In the genomic region with DNA sequence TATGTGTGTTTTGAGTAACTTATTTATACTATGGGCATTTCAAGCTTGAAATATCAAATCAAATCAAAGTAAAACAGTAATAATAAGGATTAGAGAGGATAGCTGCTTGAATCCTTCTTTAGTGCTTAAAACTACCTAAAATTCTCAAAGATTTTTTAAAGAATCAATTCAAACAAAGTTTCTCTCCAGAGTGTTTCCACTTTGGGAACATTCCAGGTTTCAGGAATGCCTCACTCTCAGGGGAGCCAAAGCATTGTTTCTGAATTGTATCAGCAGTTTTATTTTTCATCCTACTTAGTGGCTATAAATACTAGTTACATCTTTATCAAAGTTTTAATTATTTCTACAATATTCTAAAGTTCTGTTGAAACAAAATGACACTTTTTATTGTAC, we compare ENCODE assay signal across 12 cellular contexts. TPM values are rescaled to one million over a fixed set of nuclear protein-coding genes. Genes with fewer than 3 reads are reported as not detected.
DNase-seq lines count a peak whose midpoint lies in the region; ATAC-seq, FAIRE-seq and TF ChIP-seq lines count a peak whose summit lies in the region.
"Had no signal": no experiment of that assay in that cellular context is flagged by ENCODE, and none has a peak within 500 bp of the region (broad histone marks: within the 10 kb centered on the region; RNA-seq: fewer than 3 reads in every experiment).

No MANE protein-coding gene starts in this region.

- DNase-seq in caudate nucleus (lab: John Stamatoyannopoulos, UW) (no peak), kidney (no peak), NCI-H82 (lab: John Stamatoyannopoulos, UW) (no peak), erythroblast (lab: John Stamatoyannopoulos, UW) (no peak)
- DNase-seq: T1000 had no signal

- FAIRE-seq in kidney (lab: Jason Lieb, UNC) = no peak
- FAIRE-seq: D721Med had no signal

- ATAC-seq in HG02840 (IDR thresholded peaks at IDR 0.05; ENCODE audit: low FRiP score, unreplicated experiment) (no peak), HG02759 (IDR thresholded peaks at IDR 0.05; ENCODE audit: unreplicated experiment) (no peak)
- ATAC-seq: stimulated activated memory B cell treated with anti-CD40 and anti-IgM and Interleukin-4, amounts not matched to agents 10 μg/mL and 1 μg/mL and 100 μg/mL, for 72 hours had no signal

- no peak for TF ChIP-seq POLR2A in erythroblast (IDR thresholded peaks at IDR 0.05; ENCODE audit: low read length)

- peak overlapping the region; percentile 83 for H3K27ac ChIP-seq in HEK293 (ENCODE audit: extremely low read depth, low read depth, low read length)
- H3K27ac ChIP-seq in caudate nucleus (ENCODE audit: low read depth, low read length) = peak overlapping the region; percentile 52
- H3K27ac ChIP-seq in kidney (ENCODE audit: low read depth in 2 of 2, low read length in 2 of 2) = peak overlapping the region; percentile 23 to 86
- peak overlapping the region; percentile 81 for H3K27ac ChIP-seq in skeletal muscle tissue (ENCODE audit: low read depth, low read length)

- TF ChIP-seq CTCF in HEK293 (tag by site-specific recombination; IDR thresholded peaks at IDR 0.05) = no peak
- TF ChIP-seq CTCF in kidney (IDR thresholded peaks at IDR 0.05; ENCODE audit: borderline replicate concordance, extremely low read depth, insufficient read depth) = no peak

- intact Hi-C loops in kidney (cut with DNase I) = no loop called here

- CTCF ChIA-PET in HEK293 (lab: Yijun Ruan, JAX) = interaction anchor here (0.7 to 2.6 kb wide), 2 partner anchors 14 to 32 kb away, joined by 3 to 8 read pairs; no protein-coding TSS in a partner anchor

- POLR2A ChIA-PET in HEK293 (lab: Yijun Ruan, JAX) = no interaction called here

- no peaks in the 10 kb centered on the region for H3K27me3 ChIP-seq in skeletal muscle tissue (ENCODE audit: control insufficient read depth in 3 of 3, insufficient read depth in 3 of 3, low read length in 3 of 3)

- H3K36me3 ChIP-seq in HEK293 (ENCODE audit: control insufficient read depth in 2 of 2, insufficient read depth in 1 of 2, low read length in 2 of 2) (no peaks in the 10 kb centered on the region), kidney (ENCODE audit: control insufficient read depth in 1 of 2, insufficient read depth in 2 of 2, low read length in 2 of 2) (no peaks in the 10 kb centered on the region), skeletal muscle tissue (ENCODE audit: control insufficient read depth in 3 of 3, insufficient read depth in 3 of 3, low read length in 3 of 3) (no peaks in the 10 kb centered on the region)

- H3K4me1 ChIP-seq in HEK293 (ENCODE audit: control insufficient read depth, insufficient read depth, low read length) = peaks cover 45% of the 10 kb centered on the region
- peaks cover 0 to 2% of the 10 kb centered on the region in 2 donors for H3K4me1 ChIP-seq in kidney (ENCODE audit: control insufficient read depth in 1 of 2, insufficient read depth in 1 of 2, low read depth in 1 of 2, low read length in 2 of 2)
- peaks cover 0 to 4% (median 0%) of the 10 kb centered on the region in 3 donors for H3K4me1 ChIP-seq in skeletal muscle tissue (ENCODE audit: control insufficient read depth in 3 of 3, insufficient read depth in 3 of 3, low read length in 3 of 3)

- H3K9me3 ChIP-seq in HEK293 (ENCODE audit: control insufficient read depth, insufficient read depth, low read depth, low read length) (no peaks in the 10 kb centered on the region), kidney (ENCODE audit: control insufficient read depth in 1 of 2, low read length in 2 of 2) (no peaks in the 10 kb centered on the region), skeletal muscle tissue (ENCODE audit: control insufficient read depth in 3 of 3, low read length in 3 of 3) (no peaks in the 10 kb centered on the region)

- H3K9ac ChIP-seq in kidney (ENCODE audit: low read length in 2 of 2) = peak overlapping the region in 1 of 2 donors; percentile 80
- H3K9ac ChIP-seq in skeletal muscle tissue (ENCODE audit: low read depth in 1 of 3, low read length in 3 of 3) = peak overlapping the region; percentile 52 to 85 (median 76)

- H3K4me3 ChIP-seq in HEK293 (ENCODE audit: low read depth, low read length) (peak overlapping the region; percentile 28), kidney (ENCODE audit: low read length in 2 of 2) (peak overlapping the region; percentile 65 to 80), skeletal muscle tissue (ENCODE audit: low read length in 3 of 3) (peak overlapping the region; percentile 72 to 74 (median 73))

TF ChIP-seq in HEK293, 187 proteins besides CTCF, POLR2A, EP300 and RAD21:
- TF ChIP-seq ZNF76 (tag by site-specific recombination; IDR thresholded peaks at IDR 0.05; ENCODE audit: borderline replicate concordance, low read depth) = no peak
- TF ChIP-seq PRDM10 (tag by site-specific recombination; IDR thresholded peaks at IDR 0.05) = peak; percentile 8; the same call in 1 of the 2 replicates
- peak; percentile 77 for TF ChIP-seq IKZF3 (tag by site-specific recombination; IDR thresholded peaks at IDR 0.05)
TF ChIP-seq in HEK293: peak in this region for 2.

RNA-seq across cellular contexts. Expression of gene RASSF9, which starts 0.8 kb away (rescaled TPM):
- total RNA-seq in kidney (10.1 TPM), skeletal muscle tissue (2.6 TPM)
- 1.0 TPM for polyA plus RNA-seq in kidney (ENCODE audit: insufficient read depth, low read depth, low replicate concordance)
- total RNA-seq: activated T-helper 1 cell treated with anti-CD3 and anti-CD28 coated beads, Interleukin-12 subunit alpha, Interleukin-12 subunit beta, Interleukin-2, Interleukin-4 antibody, amounts not matched to agents 30 ng/mL and 10 ng/mL and 1 ng/mL, durations not matched to agents 14 hours and 24 hours and 36 hours had no signal

RNA-seq across cellular contexts. Expression of gene NTS, which starts 38.7 kb away (rescaled TPM):
- total RNA-seq in kidney (0.82 TPM), skeletal muscle tissue (2.6 TPM)
- 0.54 TPM for polyA plus RNA-seq in kidney (ENCODE audit: insufficient read depth, low read depth, low replicate concordance)
- total RNA-seq: activated T-helper 1 cell treated with anti-CD3 and anti-CD28 coated beads, Interleukin-12 subunit alpha, Interleukin-12 subunit beta, Interleukin-2, Interleukin-4 antibody, amounts not matched to agents 30 ng/mL and 10 ng/mL and 1 ng/mL, durations not matched to agents 14 hours and 24 hours and 36 hours had no signal
